17 cellular contexts compared by ENCODE assay signal in genomic region chr15:62035256-62035908, GRCh38. TPM values are rescaled to one million over a fixed set of nuclear protein-coding genes. Genes with fewer than 3 reads are reported as not detected.
DNase-seq lines count a peak whose midpoint lies in the region; ATAC-seq, FAIRE-seq and TF ChIP-seq lines count a peak whose summit lies in the region.
"Had no signal": no experiment of that assay in that cellular context is flagged by ENCODE, and none has a peak within 500 bp of the region (broad histone marks: within the 10 kb centered on the region; RNA-seq: fewer than 3 reads in every experiment).

No MANE protein-coding gene starts in this region.

- H3K4me3 Mint-ChIP-seq in T-helper 1 cell treated with Interleukin-12 subunit alpha and Interleukin-12 subunit beta and Interleukin-4 antibody, amounts not matched to agents 30 μg/mL and 1 μg/mL, for 36 hours: no peak overlapping the region
- H3K4me3 Mint-ChIP-seq in immature natural killer cell: no peak overlapping the region
- H3K4me3 Mint-ChIP-seq: activated CD4-positive, alpha-beta T cell treated with anti-CD3 and anti-CD28 coated beads, Interleukin-2, amount 10 ng/mL, durations not matched to agents 24 days and 14 days; activated naive CD4-positive, alpha-beta T cell treated with anti-CD3 and anti-CD28 coated beads, Interleukin-2, amount 10 ng/mL, durations not matched to agents 7 days and 5 days; stimulated activated naive CD8-positive, alpha-beta T cell treated with anti-CD3 and anti-CD28 coated beads, Interleukin-15, Interleukin-2, amounts not matched to agents 100 ng/mL and 50 ng/mL, for 24 hours had no signal

- H3K9ac ChIP-seq in HepG2 (ENCODE audit: insufficient read depth, low read depth, low read length): no peak overlapping the region
- H3K9ac ChIP-seq: BLaER1 treated with 17β-estradiol and CSF1 and Interleukin-3, amounts not matched to agents 10 nM and 100 nM had no signal

- H3K4me3 ChIP-seq in right lobe of liver (no peak overlapping the region), HepG2 (replicated peaks in 1 of 3; ENCODE audit: insufficient read depth in 1 of 3, low read depth in 2 of 3, low read length in 3 of 3) (no peak overlapping the region), uterus (no peak overlapping the region)
- H3K4me3 ChIP-seq: BLaER1 treated with 17β-estradiol and CSF1 and Interleukin-3, amounts not matched to agents 10 nM and 100 nM; HAP-1 had no signal

- peak in 3 of 4 donors; percentile 21 to 46 (median 37) for ATAC-seq in right lobe of liver
- no peak for ATAC-seq in HepG2
- no peak for ATAC-seq in HG03521 (IDR thresholded peaks at IDR 0.05; ENCODE audit: unreplicated experiment)

- POLR2A ChIA-PET in HepG2 (lab: Yijun Ruan, JAX): no interaction called here

- DNase-seq in right lobe of liver (no peak), HepG2 (ENCODE audit: low spot score) (no peak), fibroblast of the conjunctiva (ENCODE audit: low read depth) (peak; percentile 12), NCI-H1436 (lab: John Stamatoyannopoulos, UW) (no peak), immature natural killer cell (no peak), uterus (no peak)
- DNase-seq: activated CD4-positive, alpha-beta T cell treated with anti-CD3 and anti-CD28 coated beads, Interleukin-2, amount 10 ng/mL, durations not matched to agents 24 days and 14 days; activated naive CD4-positive, alpha-beta T cell treated with anti-CD3 and anti-CD28 coated beads, Interleukin-2, amount 10 ng/mL, durations not matched to agents 7 days and 5 days; MM.1S had no signal

- no peak overlapping the region for H2AFZ ChIP-seq in HepG2 (ENCODE audit: low read length)

- no peaks in the 10 kb centered on the region for H4K20me1 ChIP-seq in HepG2 (ENCODE audit: insufficient read depth, low read length)

- H3K27ac Mint-ChIP-seq in T-helper 1 cell treated with Interleukin-12 subunit alpha and Interleukin-12 subunit beta and Interleukin-4 antibody, amounts not matched to agents 30 μg/mL and 1 μg/mL, for 36 hours: peak overlapping the region; percentile 8
- peak overlapping the region in 2 of 6 donors; percentile 0 to 22 for H3K27ac Mint-ChIP-seq in immature natural killer cell
- H3K27ac Mint-ChIP-seq: activated CD4-positive, alpha-beta T cell treated with anti-CD3 and anti-CD28 coated beads, Interleukin-2, amount 10 ng/mL, durations not matched to agents 24 days and 14 days; activated naive CD4-positive, alpha-beta T cell treated with anti-CD3 and anti-CD28 coated beads, Interleukin-2, amount 10 ng/mL, durations not matched to agents 7 days and 5 days; stimulated activated naive CD8-positive, alpha-beta T cell treated with anti-CD3 and anti-CD28 coated beads, Interleukin-15, Interleukin-2, amounts not matched to agents 100 ng/mL and 50 ng/mL, for 24 hours had no signal

- H3K9me3 ChIP-seq in right lobe of liver (no peaks in the 10 kb centered on the region), HepG2 (ENCODE audit: low read length) (no peaks in the 10 kb centered on the region), uterus (no peaks in the 10 kb centered on the region)
- H3K9me3 ChIP-seq: HAP-1 had no signal

- H3K36me3 Mint-ChIP-seq in T-helper 1 cell treated with Interleukin-12 subunit alpha and Interleukin-12 subunit beta and Interleukin-4 antibody, amounts not matched to agents 30 μg/mL and 1 μg/mL, for 36 hours (ENCODE audit: low read depth): peaks cover 32% of the 10 kb centered on the region
- H3K36me3 Mint-ChIP-seq in immature natural killer cell: peaks cover 19 to 40% (median 25%) of the 10 kb centered on the region in 3 donors

- H3K4me1 Mint-ChIP-seq in T-helper 1 cell treated with Interleukin-12 subunit alpha and Interleukin-12 subunit beta and Interleukin-4 antibody, amounts not matched to agents 30 μg/mL and 1 μg/mL, for 36 hours (ENCODE audit: low read depth): peaks cover 8% of the 10 kb centered on the region
- H3K4me1 Mint-ChIP-seq in immature natural killer cell: peaks cover 3 to 40% of the 10 kb centered on the region in 2 donors

- CTCF ChIA-PET in HepG2 (lab: Yijun Ruan, JAX; ENCODE audit: low intra/inter-chr PET ratio, low total read pairs): no interaction called here

- no peaks in the 10 kb centered on the region for H3K79me2 ChIP-seq in HepG2 (ENCODE audit: insufficient read depth, low read length)

- no peak for FAIRE-seq in HepG2 (lab: Jason Lieb, UNC)
- FAIRE-seq: endometrium had no signal

- H3K27ac ChIP-seq in right lobe of liver (no peak overlapping the region), HepG2 (ENCODE audit: extremely low read length, insufficient read depth, low read length) (no peak overlapping the region), uterus (no peak overlapping the region)
- H3K27ac ChIP-seq: BLaER1 treated with 17β-estradiol and CSF1 and Interleukin-3, amounts not matched to agents 10 nM and 100 nM had no signal

- no TSS peak for BruUV-seq in HepG2 (replicated peaks; lab: Mats Ljungman, UMichigan)

- TF ChIP-seq EP300 in HepG2 (IDR thresholded peaks at IDR 0.05; ENCODE audit: low read depth in 2 of 2, low read length in 2 of 2) (no peak), HepG2 (CRISPR knock-in tag; IDR thresholded peaks at IDR 0.05; ENCODE audit: borderline replicate concordance) (no peak)

- H3K36me3 ChIP-seq in right lobe of liver (peaks cover 0 to 5% (median 0%) of the 10 kb centered on the region in 4 donors), HepG2 (replicated peaks in 1 of 2; ENCODE audit: control insufficient read depth in 1 of 2, insufficient read depth in 2 of 2, low read length in 2 of 2) (peaks cover 0 to 13% of the 10 kb centered on the region in 2 experiments; a peak in 2 of 5 replicates), uterus (no peaks in the 10 kb centered on the region)

- TF ChIP-seq RAD21 in HepG2 (CRISPR knock-in tag; IDR thresholded peaks at IDR 0.05): no peak

- no peaks in the 10 kb centered on the region for H3K27me3 Mint-ChIP-seq in T-helper 1 cell treated with Interleukin-12 subunit alpha and Interleukin-12 subunit beta and Interleukin-4 antibody, amounts not matched to agents 30 μg/mL and 1 μg/mL, for 36 hours (ENCODE audit: low read depth)
- H3K27me3 Mint-ChIP-seq in immature natural killer cell (ENCODE audit: low read depth in 3 of 3): peaks cover 0 to 2% (median 0%) of the 10 kb centered on the region in 3 donors
- H3K27me3 Mint-ChIP-seq: activated CD4-positive, alpha-beta T cell treated with anti-CD3 and anti-CD28 coated beads, Interleukin-2, amount 10 ng/mL, durations not matched to agents 24 days and 14 days; activated naive CD4-positive, alpha-beta T cell treated with anti-CD3 and anti-CD28 coated beads, Interleukin-2, amount 10 ng/mL, durations not matched to agents 7 days and 5 days; stimulated activated naive CD8-positive, alpha-beta T cell treated with anti-CD3 and anti-CD28 coated beads, Interleukin-15, Interleukin-2, amounts not matched to agents 100 ng/mL and 50 ng/mL, for 24 hours had no signal

- H3K9me3 Mint-ChIP-seq in T-helper 1 cell treated with Interleukin-12 subunit alpha and Interleukin-12 subunit beta and Interleukin-4 antibody, amounts not matched to agents 30 μg/mL and 1 μg/mL, for 36 hours: peaks cover 8% of the 10 kb centered on the region
- no peaks in the 10 kb centered on the region for H3K9me3 Mint-ChIP-seq in immature natural killer cell
- H3K9me3 Mint-ChIP-seq: stimulated activated naive CD8-positive, alpha-beta T cell treated with anti-CD3 and anti-CD28 coated beads, Interleukin-15, Interleukin-2, amounts not matched to agents 100 ng/mL and 50 ng/mL, for 24 hours had no signal

- H3K27me3 ChIP-seq in right lobe of liver (no peaks in the 10 kb centered on the region), HepG2 (ENCODE audit: control insufficient read depth in 1 of 2, insufficient read depth in 2 of 2, low read length in 2 of 2) (no peaks in the 10 kb centered on the region), uterus (no peaks in the 10 kb centered on the region)
- H3K27me3 ChIP-seq: BLaER1 treated with 17β-estradiol and CSF1 and Interleukin-3, amounts not matched to agents 10 nM and 100 nM had no signal

- H3K4me2 ChIP-seq in HepG2 (ENCODE audit: low read depth, low read length): no peak overlapping the region

- WGBS in right lobe of liver (ENCODE audit: insufficient coverage, low coverage, low lambda C conversion rate, missing lambda C conversion rate): 65% methylated on average over 2 of the region's 2 CpGs
- 99% methylated on average over 2 of the region's 2 CpGs for WGBS in HepG2 (ENCODE audit: low lambda C conversion rate)

- intact Hi-C loops in right lobe of liver (cut with DNase I) (no loop called here), HepG2 (cut with micrococcal nuclease; ENCODE audit: unreplicated experiment) (no loop called here), uterus (cut with DNase I; ENCODE audit: low total_unique reads) (no loop called here)

- no peaks in the 10 kb centered on the region for H3K4me1 ChIP-seq in right lobe of liver
- no peaks in the 10 kb centered on the region for H3K4me1 ChIP-seq in HepG2 (ENCODE audit: insufficient read depth, low read length)
- H3K4me1 ChIP-seq in uterus: no peaks in the 10 kb centered on the region
- H3K4me1 ChIP-seq: HAP-1 had no signal

- in situ Hi-C loops in HepG2 (cut with HindIII; ENCODE audit: extremely low pct_ligation_motif_present, low pct_unique_long_range_greater_than_20kb): no loop called here

- TF ChIP-seq CTCF in right lobe of liver (IDR thresholded peaks at IDR 0.05) (no peak), HepG2 (CRISPR knock-in tag; IDR thresholded peaks at IDR 0.05) (no peak), uterus (IDR thresholded peaks at IDR 0.05) (no peak)

- TF ChIP-seq POLR2A in right lobe of liver (IDR thresholded peaks at IDR 0.05) (no peak), HepG2 (IDR thresholded peaks at IDR 0.05; ENCODE audit: insufficient read depth in 1 of 2, low read depth in 2 of 2, low read length in 2 of 2) (no peak), uterus (IDR thresholded peaks at IDR 0.05) (no peak)

RNA-seq across cellular contexts. Expression of gene VPS13C, which starts 24.9 kb away (rescaled TPM):
- total RNA-seq in right lobe of liver (10 to 100 TPM; 17.5 to 34.6 (median 27.3) TPM), HepG2 (2016; rRNA removed; fragmentation: Illumina TruSeq; extraction: Trizol) (26.8 and 27.6 TPM in 2 replicates), uterus (100 to 1,000 TPM in 2 of 4 donors, 10 to 100 TPM in 2; 68.2 to 165 (median 102) TPM)
- total RNA-seq in HepG2 (2016; cell fraction: cytosol; rRNA removed; fragmentation: Illumina TruSeq; extraction: Trizol; ENCODE audit: low read depth): 3.3 and 3.6 TPM in 2 replicates
- 24.0 and 25.4 TPM in 2 replicates for total RNA-seq in HepG2 (2016; cell fraction: insoluble cytoplasmic fraction; rRNA removed; fragmentation: Illumina TruSeq; extraction: Trizol)
- 3.6 and 4.9 TPM in 2 replicates for total RNA-seq in HepG2 (2016; cell fraction: membrane; rRNA removed; fragmentation: Illumina TruSeq; extraction: Trizol)
- total RNA-seq in HepG2 (2016; cell fraction: nucleus; rRNA removed; fragmentation: Illumina TruSeq; extraction: Trizol): 89.1 and 91.0 TPM in 2 replicates
- polyA plus RNA-seq in HepG2 (2011; rRNA removed) (9.1 and 10.9 TPM in 2 replicates), immature natural killer cell (10 to 100 TPM in 2 of 3 donors, 1 to 10 TPM in 1; 9.8 to 18.5 (median 11.1) TPM)
- polyA plus RNA-seq in HepG2 (2011; cell fraction: cytosol; rRNA removed): 3.6 and 5.3 TPM in 2 replicates
- polyA plus RNA-seq in HepG2 (2011; cell fraction: nucleus; rRNA removed): 21.5 and 22.4 TPM in 2 replicates
- polyA plus RNA-seq in HepG2 (2012): 13.0 and 13.7 TPM in 2 replicates
- 0.58 and 0.61 TPM in 2 replicates for polyA plus RNA-seq in HepG2 (2016; cell fraction: cytosol; fragmentation: Illumina TruSeq; extraction: Trizol; ENCODE audit: low read depth)
- 10.6 and 13.4 TPM in 2 replicates for polyA plus RNA-seq in HepG2 (2016; cell fraction: insoluble cytoplasmic fraction; fragmentation: Illumina TruSeq; extraction: Trizol; ENCODE audit: low read depth)
- polyA plus RNA-seq in HepG2 (2016; cell fraction: membrane; fragmentation: Illumina TruSeq; extraction: Trizol; ENCODE audit: low read depth): 0.87 and 1.5 TPM in 2 replicates
- 51.1 and 54.5 TPM in 2 replicates for polyA plus RNA-seq in HepG2 (2016; cell fraction: nucleus; fragmentation: Illumina TruSeq; extraction: Trizol; ENCODE audit: insufficient read depth, low read depth)
- polyA minus RNA-seq in HepG2 (2011; rRNA and poly(A)+ RNA removed; ENCODE audit: low replicate concordance): 35.0 and 40.3 TPM in 2 replicates
- polyA minus RNA-seq in HepG2 (2011; cell fraction: cytosol; rRNA and poly(A)+ RNA removed): 33.1 and 34.0 TPM in 2 replicates
- polyA minus RNA-seq in HepG2 (2011; cell fraction: nucleus; rRNA and poly(A)+ RNA removed): 230 and 238 TPM in 2 replicates

RNA-seq across cellular contexts. Expression of gene C2CD4A, which starts 31.4 kb away (rescaled TPM):
- total RNA-seq in right lobe of liver (1 to 10 TPM in 3 of 6 experiments, under 1 TPM in 1, not detected in 2; 0.53 to 6.3 (median 3.7) TPM), HepG2 (2016; rRNA removed; fragmentation: Illumina TruSeq; extraction: Trizol) (0.17 and 0.20 TPM in 2 replicates), uterus (under 1 TPM in 1 of 4 donors, not detected in 3; 0.21 TPM)
- total RNA-seq in HepG2 (2016; cell fraction: cytosol; rRNA removed; fragmentation: Illumina TruSeq; extraction: Trizol; ENCODE audit: low read depth): 0.09 and 0.10 TPM in 2 replicates
- total RNA-seq in HepG2 (2016; cell fraction: insoluble cytoplasmic fraction; rRNA removed; fragmentation: Illumina TruSeq; extraction: Trizol): 0.26 and 0.34 TPM in 2 replicates
- 0.22 and 0.28 TPM in 2 replicates for total RNA-seq in HepG2 (2016; cell fraction: membrane; rRNA removed; fragmentation: Illumina TruSeq; extraction: Trizol)
- total RNA-seq in HepG2 (2016; cell fraction: nucleus; rRNA removed; fragmentation: Illumina TruSeq; extraction: Trizol): 0.16 and 0.25 TPM in 2 replicates
- polyA plus RNA-seq in HepG2 (2011; rRNA removed) (not detected in 2 replicates), immature natural killer cell (not detected)
- polyA plus RNA-seq in HepG2 (2011; cell fraction: cytosol; rRNA removed): not detected in 2 replicates
- 0.03 TPM in 1 of 2 replicates, not detected in the other for polyA plus RNA-seq in HepG2 (2011; cell fraction: nucleus; rRNA removed)
- not detected in 2 replicates for polyA plus RNA-seq in HepG2 (2012)
- not detected in 2 replicates for polyA plus RNA-seq in HepG2 (2016; cell fraction: cytosol; fragmentation: Illumina TruSeq; extraction: Trizol; ENCODE audit: low read depth)
- polyA plus RNA-seq in HepG2 (2016; cell fraction: insoluble cytoplasmic fraction; fragmentation: Illumina TruSeq; extraction: Trizol; ENCODE audit: low read depth): 0.30 and 0.31 TPM in 2 replicates
- polyA plus RNA-seq in HepG2 (2016; cell fraction: membrane; fragmentation: Illumina TruSeq; extraction: Trizol; ENCODE audit: low read depth): 0.08 TPM in 1 of 2 replicates, not detected in the other
- 0.30 and 0.51 TPM in 2 replicates for polyA plus RNA-seq in HepG2 (2016; cell fraction: nucleus; fragmentation: Illumina TruSeq; extraction: Trizol; ENCODE audit: insufficient read depth, low read depth)
- 0.04 TPM in 1 of 2 replicates, not detected in the other for polyA minus RNA-seq in HepG2 (2011; rRNA and poly(A)+ RNA removed; ENCODE audit: low replicate concordance)
- polyA minus RNA-seq in HepG2 (2011; cell fraction: cytosol; rRNA and poly(A)+ RNA removed): not detected in 2 replicates
- not detected in 2 replicates for polyA minus RNA-seq in HepG2 (2011; cell fraction: nucleus; rRNA and poly(A)+ RNA removed)
- total RNA-seq: SK-MEL-5 had no signal
- polyA plus RNA-seq: neural cell had no signal

Comparison
In these comparisons a context has a peak if more than half of its experiments do, and no peak if none do; other contexts are left out.
1. ATAC-seq: peak in right lobe of liver (3 of 4); none in HepG2 (single experiment) and HG03521 (single experiment).